9 cellular contexts compared by ENCODE assay signal in genomic region chr20:35791823-35792222, GRCh38. TPM values are rescaled to one million over a fixed set of nuclear protein-coding genes. Genes with fewer than 3 reads are reported as not detected.
DNase-seq lines count a peak whose midpoint lies in the region; ATAC-seq and TF ChIP-seq lines count a peak whose summit lies in the region.
"Had no signal": no experiment of that assay in that cellular context is flagged by ENCODE, and none has a peak within 500 bp of the region (broad histone marks: within the 10 kb centered on the region; RNA-seq: fewer than 3 reads in every experiment).

No MANE protein-coding gene starts in this region.

- ATAC-seq in left lobe of liver: peak; percentile 84

- H3K18ac ChIP-seq in H9 (ENCODE audit: insufficient read length, low read depth, low read length): no peak overlapping the region

- DNase-seq in A172 (ENCODE audit: low spot score) (peak; percentile 28), H9 (no peak), adipocyte (ENCODE audit: low read depth) (peak; percentile 91), left lobe of liver (ENCODE audit: low spot score) (no peak), NCI-H1092 treated with DMSO at 0.1 percent for 48 hours (lab: John Stamatoyannopoulos, UW) (no peak), NCI-H1930 (lab: John Stamatoyannopoulos, UW) (no peak), NCI-H2227 treated with DMSO at 0.1 percent for 48 hours (lab: John Stamatoyannopoulos, UW) (no peak)
- no peak for DNase-seq in effector memory CD4-positive, alpha-beta T cell
- DNase-seq: activated gamma-delta T cell treated with Interleukin-2 at 50 U/mL for 16 hours had no signal

- no peaks in the 10 kb centered on the region; a peak in 1 of 4 replicates for H3K4me1 Mint-ChIP-seq in H9

- H3K56ac ChIP-seq in H9 (ENCODE audit: insufficient read length, low read depth, low read length): no peak overlapping the region

- no peak overlapping the region for H2AK5ac ChIP-seq in H9 (ENCODE audit: insufficient read length, low read length)

- H3K27me3 ChIP-seq in H9 (ENCODE audit: insufficient read depth, low read length) (no peaks in the 10 kb centered on the region), adipocyte (replicated peaks; ENCODE audit: control insufficient read depth, insufficient read depth, low read length) (no peaks in the 10 kb centered on the region)
- no peaks in the 10 kb centered on the region for H3K27me3 ChIP-seq in effector memory CD4-positive, alpha-beta T cell (replicated peaks; ENCODE audit: control insufficient read depth, insufficient read depth, low read length, poor library complexity, severe bottlenecking)

- H3K9me3 Mint-ChIP-seq in H9: no peaks in the 10 kb centered on the region

- no CpG with 5 or more reads among the region's 3 CpGs for WGBS in H9 (ENCODE audit: extremely low coverage, insufficient read length, low lambda C conversion rate)

- H2BK5ac ChIP-seq in H9 (ENCODE audit: insufficient read length, low read length): no peak overlapping the region

- H3K4ac ChIP-seq in H9 (ENCODE audit: low read depth, low read length): no peak overlapping the region

- no peak overlapping the region for H3K4me3 ChIP-seq in adipocyte (ENCODE audit: low read length)
- H3K4me3 ChIP-seq in effector memory CD4-positive, alpha-beta T cell (ENCODE audit: insufficient read depth, low read depth, low read length, poor library complexity, severe bottlenecking): no peak overlapping the region

- no peak overlapping the region for H3K23ac ChIP-seq in H9 (ENCODE audit: insufficient read length, low read depth, low read length)

- H4K8ac ChIP-seq in H9 (replicated peaks; ENCODE audit: insufficient read length, low read depth, low read length): no peak overlapping the region

- no peak overlapping the region for H4K5ac ChIP-seq in H9 (ENCODE audit: insufficient read length, low read depth, low read length)

- no peaks in the 10 kb centered on the region; the same call in 1 of the 2 replicates for H3K27me3 Mint-ChIP-seq in H9 (ENCODE audit: low read depth)

- H3T11ph ChIP-seq in H9 (ENCODE audit: low read length): no peak overlapping the region

- H3K79me1 ChIP-seq in H9 (ENCODE audit: insufficient read depth, low read depth, low read length, poor library complexity, severe bottlenecking): peaks cover 5% of the 10 kb centered on the region

- peaks cover 4% of the 10 kb centered on the region; the same call in 1 of the 2 replicates for H3K79me2 ChIP-seq in H9 (ENCODE audit: insufficient read depth, low read length)

- no peaks in the 10 kb centered on the region for H3K23me2 ChIP-seq in H9 (ENCODE audit: insufficient read length, low read depth, low read length, poor library complexity, severe bottlenecking)

- H2BK20ac ChIP-seq in H9 (ENCODE audit: low read depth, low read length, poor library complexity, severe bottlenecking): no peak overlapping the region

- H3K27ac Mint-ChIP-seq in H9: peak overlapping the region; percentile 11 to 64 (median 15); a peak in 5 of 7 replicates

- H2BK120ac ChIP-seq in H9 (ENCODE audit: low read depth, low read length, poor library complexity, severe bottlenecking): no peak overlapping the region

- H3K4me1 ChIP-seq in H9 (ENCODE audit: insufficient read depth, low read length): no peaks in the 10 kb centered on the region
- H3K4me1 ChIP-seq in adipocyte (ENCODE audit: control insufficient read depth, insufficient read depth, low read length): peaks cover 16% of the 10 kb centered on the region
- H3K4me1 ChIP-seq in effector memory CD4-positive, alpha-beta T cell (ENCODE audit: control insufficient read depth, insufficient read depth, low read length, poor library complexity, severe bottlenecking): no peaks in the 10 kb centered on the region

- TF ChIP-seq CTCF in H9 (conservative IDR thresholded peaks at IDR 0.05): no peak

- H3K4me3 Mint-ChIP-seq in H9: no peak overlapping the region

- peaks cover 0 to 9% (median 4%) of the 10 kb centered on the region in 3 experiments; a peak in 5 of 7 replicates for H3K36me3 Mint-ChIP-seq in H9 (ENCODE audit: insufficient read depth in 1 of 3, low read depth in 3 of 3)

- H3K14ac ChIP-seq in H9 (ENCODE audit: insufficient read depth, low read length): no peak overlapping the region

- H3K36me3 ChIP-seq in adipocyte (ENCODE audit: control insufficient read depth, insufficient read depth, low read length, severe bottlenecking): no peaks in the 10 kb centered on the region
- peaks cover 5% of the 10 kb centered on the region for H3K36me3 ChIP-seq in effector memory CD4-positive, alpha-beta T cell (ENCODE audit: control insufficient read depth, insufficient read depth, low read length)

- no peak overlapping the region for H2BK12ac ChIP-seq in H9 (ENCODE audit: insufficient read length, low read depth, low read length)

- H3K9me3 ChIP-seq in H9 (ENCODE audit: control insufficient read depth, low read depth, low read length) (no peaks in the 10 kb centered on the region), adipocyte (ENCODE audit: control insufficient read depth, low read length) (no peaks in the 10 kb centered on the region)
- H3K9me3 ChIP-seq in effector memory CD4-positive, alpha-beta T cell (ENCODE audit: control insufficient read depth, low read length): no peaks in the 10 kb centered on the region

- no peak overlapping the region for H3K4me2 ChIP-seq in H9 (ENCODE audit: insufficient read depth, insufficient read length, low read length)

- no peak overlapping the region for H3K9ac ChIP-seq in H9 (ENCODE audit: extremely low read depth, insufficient read length, low read length)
- H3K9ac ChIP-seq in adipocyte (ENCODE audit: low read length): no peak overlapping the region

- H2AFZ ChIP-seq in H9 (ENCODE audit: low read length): no peak overlapping the region

- no peak overlapping the region for H3K27ac ChIP-seq in H9 (ENCODE audit: insufficient read length, low read depth, low read length)
- no peak overlapping the region for H3K27ac ChIP-seq in effector memory CD4-positive, alpha-beta T cell (ENCODE audit: insufficient read depth, low read length, poor library complexity, severe bottlenecking)

- no peak overlapping the region for H2BK15ac ChIP-seq in H9 (ENCODE audit: low read depth, low read length)

- no peaks in the 10 kb centered on the region for H4K20me1 ChIP-seq in H9 (ENCODE audit: control insufficient read depth, insufficient read depth, insufficient read length)

- no peak overlapping the region for H4K91ac ChIP-seq in H9 (ENCODE audit: insufficient read length, low read depth, low read length)

RNA-seq across cellular contexts. Expression of gene PHF20, which starts 20.0 kb away (rescaled TPM):
- 21.9 and 28.9 TPM in 2 replicates for total RNA-seq in A172 (2014; rRNA removed; shearing (Covaris generic))
- total RNA-seq in H9 (2021): 50.3 and 55.3 TPM in 2 replicates
- total RNA-seq in left lobe of liver: 11.4 TPM

RNA-seq across cellular contexts. Expression of gene RBM39, which starts 49.8 kb away (rescaled TPM):
- total RNA-seq in A172 (2014; rRNA removed; shearing (Covaris generic)): 246 and 258 TPM in 2 replicates
- 335 and 347 TPM in 2 replicates for total RNA-seq in H9 (2021)
- 102 TPM for total RNA-seq in left lobe of liver

Comparison
In these comparisons a context has a peak if more than half of its experiments do, and no peak if none do; other contexts are left out.
1. DNase-seq: peak in A172 (single experiment) and adipocyte (single experiment); none in H9 (single experiment), left lobe of liver (single experiment), NCI-H1092 treated with DMSO at 0.1 percent for 48 hours (single experiment), NCI-H1930 (0 of 2), NCI-H2227 treated with DMSO at 0.1 percent for 48 hours (single experiment) and effector memory CD4-positive, alpha-beta T cell (0 of 3).